10 cellular contexts compared by ENCODE assay signal in the genomic region with DNA sequence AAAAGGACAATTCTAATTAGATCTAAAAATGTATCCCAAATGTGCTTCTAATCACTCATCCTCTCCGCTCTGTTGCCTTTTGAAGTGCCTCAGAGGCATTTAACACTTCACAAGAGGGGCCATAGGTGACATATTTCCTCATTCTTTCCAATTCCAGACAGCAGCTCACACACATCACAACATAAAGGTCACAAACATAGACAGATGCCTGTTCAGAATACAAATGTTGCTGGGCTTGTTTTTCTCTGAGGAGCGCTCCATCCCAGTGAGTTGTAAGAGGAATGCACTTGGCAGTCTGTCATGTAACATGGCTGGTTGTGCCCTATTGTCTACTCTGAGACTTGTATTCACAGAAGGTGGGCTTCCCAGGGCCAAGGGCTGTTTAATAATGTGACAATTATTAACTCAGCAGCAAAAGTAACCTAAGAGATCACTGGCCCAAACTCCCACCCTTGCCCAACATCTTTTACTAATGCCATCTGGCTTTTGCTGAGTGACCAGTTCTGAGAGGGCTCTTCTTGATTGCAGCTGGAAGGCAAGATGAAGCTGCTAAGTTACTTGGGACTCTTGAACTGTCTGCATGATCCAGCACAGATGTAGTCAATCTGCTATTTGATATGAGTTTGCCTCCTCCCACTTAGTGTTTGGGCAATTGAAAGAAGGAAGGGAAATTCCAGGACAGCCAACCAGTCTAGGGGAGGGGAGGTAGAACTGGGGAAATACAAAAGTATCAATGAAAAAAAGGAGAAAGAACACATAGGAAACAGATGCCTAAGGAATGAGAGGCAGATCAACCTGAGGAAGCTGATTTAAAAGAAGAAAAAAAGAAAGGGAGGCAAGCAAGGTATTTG. TPM values are rescaled to one million over a fixed set of nuclear protein-coding genes. Genes with fewer than 3 reads are reported as not detected.
DNase-seq lines count a peak whose midpoint lies in the region; ATAC-seq, FAIRE-seq and TF ChIP-seq lines count a peak whose summit lies in the region.
"Had no signal": no experiment of that assay in that cellular context is flagged by ENCODE, and none has a peak within 500 bp of the region (broad histone marks: within the 10 kb centered on the region; RNA-seq: fewer than 3 reads in every experiment).

No MANE protein-coding gene starts in this region.

- ATAC-seq in Right ventricle myocardium inferior (peak; percentile 39), HG02623 (IDR thresholded peaks at IDR 0.05; ENCODE audit: unreplicated experiment) (no peak)

- no peaks in the 10 kb centered on the region for H3K9me3 ChIP-seq in left ventricle myocardium inferior (replicated peaks)
- H3K9me3 ChIP-seq: colonic mucosa had no signal

- no peak for DNase-seq in Right ventricle myocardium inferior (ENCODE audit: missing footprints)
- DNase-seq in left ventricle myocardium inferior: no peak
- DNase-seq in NCI-H748 treated with DMSO at 0.1 percent for 48 hours (lab: John Stamatoyannopoulos, UW): peak; percentile 8
- DNase-seq in head of caudate nucleus: peak in 27 of 42 donors; percentile 4 to 77 (median 46)
- peak in 23 of 49 donors; percentile 2 to 53 (median 25) for DNase-seq in substantia nigra (lab: John Stamatoyannopoulos, UW)
- no peak for DNase-seq in SW480 (ENCODE audit: low spot score)
- no peak for DNase-seq in H54 (ENCODE audit: insufficient read length, low spot score)
- DNase-seq: colonic mucosa, WERI-Rb-1 had no signal

- TF ChIP-seq POLR2A in H54 (IDR thresholded peaks at IDR 0.05; ENCODE audit: low read depth, low read length): no peak

- H3K4me1 ChIP-seq in left ventricle myocardium inferior: peaks cover 9% of the 10 kb centered on the region
- H3K4me1 ChIP-seq: colonic mucosa had no signal

- no peaks in the 10 kb centered on the region for H3K27me3 ChIP-seq in left ventricle myocardium inferior (ENCODE audit: low read depth)
- H3K27me3 ChIP-seq: colonic mucosa had no signal

- H3K36me3 ChIP-seq in left ventricle myocardium inferior: peaks cover 17% of the 10 kb centered on the region
- H3K36me3 ChIP-seq: colonic mucosa, WERI-Rb-1 had no signal

- no peak overlapping the region for H3K4me3 ChIP-seq in left ventricle myocardium inferior
- H3K4me3 ChIP-seq: colonic mucosa had no signal

- TF ChIP-seq CTCF in left ventricle myocardium inferior (IDR thresholded peaks at IDR 0.05; ENCODE audit: borderline replicate concordance): no peak

- no peak overlapping the region for H3K27ac ChIP-seq in left ventricle myocardium inferior (replicated peaks)
- peak overlapping the region; percentile 69 for H3K27ac ChIP-seq in substantia nigra (ENCODE audit: low read depth, low read length, poor library complexity, severe bottlenecking)
- H3K27ac ChIP-seq: colonic mucosa, WERI-Rb-1 had no signal

- intact Hi-C loops in Right ventricle myocardium inferior (cut with DNase I): no loop called here
- intact Hi-C loops in left ventricle myocardium inferior (cut with micrococcal nuclease): no loop called here
- intact Hi-C loops in head of caudate nucleus (cut with DNase I): no loop called here

- FAIRE-seq in H54 (lab: Jason Lieb, UNC): no peak

RNA-seq across cellular contexts. Expression of a gene that starts 13.6 kb away (rescaled TPM):
- total RNA-seq in Right ventricle myocardium inferior: 37.4 TPM
- 36.5 TPM for total RNA-seq in left ventricle myocardium inferior

RNA-seq across cellular contexts. Expression of a gene that starts 25.0 kb away (rescaled TPM):
- total RNA-seq in Right ventricle myocardium inferior (0.57 TPM), left ventricle myocardium inferior (0.69 TPM)

Comparison
In these comparisons a context has a peak if more than half of its experiments do, and no peak if none do; other contexts are left out.
1. DNase-seq: peak in NCI-H748 treated with DMSO at 0.1 percent for 48 hours (single experiment) and head of caudate nucleus (27 of 42); none in Right ventricle myocardium inferior (single experiment), left ventricle myocardium inferior (single experiment), SW480 (single experiment) and H54 (single experiment).